ENCODE assay signal across 11 cellular contexts in genomic region chr2:159362816-159363251, GRCh38.
DNase-seq lines count a peak whose midpoint lies in the region; ATAC-seq, FAIRE-seq and TF ChIP-seq lines count a peak whose summit lies in the region.
"Had no signal": no experiment of that assay in that cellular context is flagged by ENCODE, and none has a peak within 500 bp of the region (broad histone marks: within the 10 kb centered on the region; RNA-seq: fewer than 3 reads in every experiment).

No MANE protein-coding gene starts in this region.

- H3K27ac ChIP-seq in kidney (ENCODE audit: low read depth in 2 of 2, low read length in 2 of 2): no peak overlapping the region

- H3K36me3 Mint-ChIP-seq in dendritic cell treated with granulocyte-macrophage colony-stimulating factor and Interleukin-4, amounts not matched to agents 40 ng/mL and 50 ng/mL, for 4 days (ENCODE audit: low read depth): peaks cover 93% of the 10 kb centered on the region
- H3K36me3 Mint-ChIP-seq in T-cell: peaks cover 74% of the 10 kb centered on the region

- in situ Hi-C loops in GM13977 (cut with MboI; ENCODE audit: low pct_unique_long_range_greater_than_20kb, low sequenced_read_pairs, unreplicated experiment): no loop called here

- H3K9ac ChIP-seq in kidney (ENCODE audit: low read length in 2 of 2): no peak overlapping the region

- no peaks in the 10 kb centered on the region for H3K9me3 Mint-ChIP-seq in dendritic cell treated with granulocyte-macrophage colony-stimulating factor and Interleukin-4, amounts not matched to agents 40 ng/mL and 50 ng/mL, for 4 days
- H3K9me3 Mint-ChIP-seq in T-cell: peaks cover 0 to 7% (median 0%) of the 10 kb centered on the region in 3 donors

- no peak for TF ChIP-seq CTCF in BJ (IDR thresholded peaks at IDR 0.05; ENCODE audit: insufficient read depth, low read depth, low read length)
- no peak for TF ChIP-seq CTCF in kidney (IDR thresholded peaks at IDR 0.05; ENCODE audit: borderline replicate concordance, extremely low read depth, insufficient read depth)
- TF ChIP-seq CTCF in GM13977 (IDR thresholded peaks at IDR 0.05; ENCODE audit: extremely low read depth, insufficient read depth, missing control alignments): no peak

- no peak overlapping the region for H3K4me3 ChIP-seq in BJ (ENCODE audit: low read depth, low read length)
- H3K4me3 ChIP-seq in kidney (ENCODE audit: low read length in 2 of 2): no peak overlapping the region

- DNase-seq in BJ (ENCODE audit: low read depth) (peak; percentile 5), lung microvascular endothelial cell (ENCODE audit: low read depth in 2 of 2) (peak; percentile 89 to 99), Right ventricle myocardium inferior (ENCODE audit: missing footprints) (no peak), kidney (no peak), T-cell (no peak), GM13977 (ENCODE audit: low spot score) (no peak)
- DNase-seq: activated CD8-positive, alpha-beta T cell treated with anti-CD3 and anti-CD28 coated beads, Interleukin-2, amount 10 ng/mL, durations not matched to agents 7 days and 5 days; NCI-H2029 treated with DMSO at 0.1 percent for 48 hours had no signal

- peaks cover 3% of the 10 kb centered on the region; the same call in 1 of the 2 replicates for H3K36me3 ChIP-seq in BJ (ENCODE audit: control insufficient read depth, insufficient read depth, low read length)
- H3K36me3 ChIP-seq in kidney (ENCODE audit: control insufficient read depth in 1 of 2, insufficient read depth in 2 of 2, low read length in 2 of 2): peaks cover 0 to 19% of the 10 kb centered on the region in 2 donors

- no peaks in the 10 kb centered on the region for H3K27me3 Mint-ChIP-seq in dendritic cell treated with granulocyte-macrophage colony-stimulating factor and Interleukin-4, amounts not matched to agents 40 ng/mL and 50 ng/mL, for 4 days
- no peaks in the 10 kb centered on the region for H3K27me3 Mint-ChIP-seq in T-cell

- no peak overlapping the region for H3K4me3 Mint-ChIP-seq in dendritic cell treated with granulocyte-macrophage colony-stimulating factor and Interleukin-4, amounts not matched to agents 40 ng/mL and 50 ng/mL, for 4 days
- H3K4me3 Mint-ChIP-seq in T-cell: no peak overlapping the region
- H3K4me3 Mint-ChIP-seq: activated CD8-positive, alpha-beta T cell treated with anti-CD3 and anti-CD28 coated beads, Interleukin-2, amount 10 ng/mL, durations not matched to agents 7 days and 5 days had no signal

- H3K9me3 ChIP-seq in kidney (ENCODE audit: control insufficient read depth in 1 of 2, low read length in 2 of 2): no peaks in the 10 kb centered on the region

- POLR2A ChIA-PET in BJ (lab: Charles Lee): no interaction called here
- POLR2A ChIA-PET in T-cell (lab: Charles Lee): no interaction called here

- peaks cover 0 to 14% of the 10 kb centered on the region in 2 donors for H3K4me1 ChIP-seq in kidney (ENCODE audit: control insufficient read depth in 1 of 2, insufficient read depth in 1 of 2, low read depth in 1 of 2, low read length in 2 of 2)

- no peaks in the 10 kb centered on the region for H3K27me3 ChIP-seq in BJ (ENCODE audit: control insufficient read depth, insufficient read depth, low read length)

- FAIRE-seq in kidney (lab: Jason Lieb, UNC): no peak
- FAIRE-seq: H1 had no signal

- H3K27ac Mint-ChIP-seq in dendritic cell treated with granulocyte-macrophage colony-stimulating factor and Interleukin-4, amounts not matched to agents 40 ng/mL and 50 ng/mL, for 4 days: peak overlapping the region; percentile 28
- H3K27ac Mint-ChIP-seq in T-cell: no peak overlapping the region
- H3K27ac Mint-ChIP-seq: activated CD8-positive, alpha-beta T cell treated with anti-CD3 and anti-CD28 coated beads, Interleukin-2, amount 10 ng/mL, durations not matched to agents 7 days and 5 days had no signal

- intact Hi-C loops in dendritic cell treated with granulocyte-macrophage colony-stimulating factor and Interleukin-4, amounts not matched to agents 40 ng/mL and 50 ng/mL, for 4 days (cut with micrococcal nuclease): no loop called here
- intact Hi-C loops in Right ventricle myocardium inferior (cut with DNase I) (no loop called here), kidney (cut with DNase I) (no loop called here)

- ATAC-seq in HG03354 (IDR thresholded peaks at IDR 0.05; ENCODE audit: poor library complexity, severe bottlenecking, unreplicated experiment) (peak; percentile 88), Right ventricle myocardium inferior (no peak), T-cell (replicated peaks in 1 of 4) (no peak)
- ATAC-seq: activated CD8-positive, alpha-beta T cell treated with anti-CD3 and anti-CD28 coated beads, Interleukin-2, amount 10 ng/mL, durations not matched to agents 7 days and 5 days had no signal

- peaks cover 28% of the 10 kb centered on the region for H3K4me1 Mint-ChIP-seq in dendritic cell treated with granulocyte-macrophage colony-stimulating factor and Interleukin-4, amounts not matched to agents 40 ng/mL and 50 ng/mL, for 4 days (ENCODE audit: low read depth)
- H3K4me1 Mint-ChIP-seq in T-cell: peaks cover 0 to 5% (median 5%) of the 10 kb centered on the region in 3 donors

- CTCF ChIA-PET in BJ (lab: Yijun Ruan, JAX) (no interaction called here), T-cell (lab: Charles Lee) (no interaction called here)

Comparison
In these comparisons a context has a peak if more than half of its experiments do, and no peak if none do; other contexts are left out.
1. DNase-seq: peak in BJ (single experiment) and lung microvascular endothelial cell (2 of 2); none in Right ventricle myocardium inferior (single experiment), kidney (single experiment), T-cell (0 of 34) and GM13977 (single experiment).